16 cellular contexts compared by ENCODE assay signal in the genomic region with DNA sequence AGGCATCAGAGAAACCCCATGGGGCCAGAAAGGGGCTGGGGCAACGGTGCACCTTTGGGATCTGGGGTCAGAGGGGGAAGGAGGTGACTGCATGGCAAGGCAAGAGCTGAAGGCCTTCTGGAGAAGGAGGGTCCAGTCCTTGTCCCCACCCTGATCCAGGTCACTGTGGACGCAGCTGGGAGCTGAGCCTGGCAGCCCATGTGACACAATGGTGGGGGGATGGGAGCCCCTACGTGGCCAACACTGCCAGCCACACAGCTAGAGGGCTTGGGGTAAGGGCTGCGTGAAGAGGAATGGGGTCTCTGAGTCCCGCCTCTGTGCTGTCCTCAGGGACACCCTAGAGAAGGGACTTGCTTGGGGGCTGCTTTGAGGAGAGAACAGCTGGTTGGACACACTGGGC. TPM values are rescaled to one million over a fixed set of nuclear protein-coding genes. Genes with fewer than 3 reads are reported as not detected.
A peak's percentile ranks its signal among the peaks of the same experiment; 100 is the strongest.
DNase-seq lines count a peak whose midpoint lies in the region; ATAC-seq and TF ChIP-seq lines count a peak whose summit lies in the region.
"Not testable (repeated sequence)": the region's sequence is repeated elsewhere in the genome, so short reads cannot be mapped to it uniquely, and the experiment has no call there.
"Had no signal": no experiment of that assay in that cellular context is flagged by ENCODE, and none has a peak within 500 bp of the region (broad histone marks: within the 10 kb centered on the region; RNA-seq: fewer than 3 reads in every experiment).

No MANE protein-coding gene starts in this region.

- not testable (repeated sequence) for H3F3A ChIP-seq in GM23338 (replicated peaks; ENCODE audit: low read depth)

- not testable (repeated sequence) for H3K4me2 ChIP-seq in GM23338

- not testable (repeated sequence) for H3K9me3 ChIP-seq in psoas muscle

- H3K9me3 Mint-ChIP-seq in GM23338, WTC11: not testable (repeated sequence)

- peak; percentile 35 for ATAC-seq in GM23338
- ATAC-seq in WTC11, result peak; percentile 34
- ATAC-seq in Right ventricle myocardium inferior, result peak; percentile 14
- peak; percentile 34 to 62 (median 45) for ATAC-seq in psoas muscle
- peak; percentile 5 for ATAC-seq in sciatic nerve

- not testable (repeated sequence) for H3K36me3 Mint-ChIP-seq in GM23338 (ENCODE audit: low read depth); WTC11

- not testable (repeated sequence) for H3K4me3 Mint-ChIP-seq in GM23338, WTC11

- CTCF ChIA-PET in WTC11 (lab: Charles Lee), result not testable (repeated sequence)

- not testable (repeated sequence) for H3K4me3 ChIP-seq in GM23338, psoas muscle

- not testable (repeated sequence) for H3K36me3 ChIP-seq in GM23338 (ENCODE audit: insufficient read depth); psoas muscle (ENCODE audit: insufficient read depth in 1 of 2, low read depth in 1 of 2)

- intact Hi-C loops in Right ventricle myocardium inferior (cut with DNase I); psoas muscle (cut with DNase I); sciatic nerve (cut with DNase I): not testable (repeated sequence)

- not testable (repeated sequence) for H3K79me2 ChIP-seq in GM23338 (replicated peaks; ENCODE audit: insufficient read depth)

- no CpG with 5 or more reads among the region's 5 CpGs for WGBS in psoas muscle, 3 donors

- not testable (repeated sequence) for H3K4me1 ChIP-seq in GM23338 (ENCODE audit: insufficient read depth); psoas muscle

- POLR2A ChIA-PET in WTC11 (lab: Charles Lee), result not testable (repeated sequence)

- not testable (repeated sequence) for H3K9me2 ChIP-seq in GM23338 (ENCODE audit: insufficient read depth)

- not testable (repeated sequence) for H2AFZ ChIP-seq in GM23338

- not testable (repeated sequence) for H3K27me3 ChIP-seq in GM23338 (ENCODE audit: insufficient read depth); psoas muscle (ENCODE audit: insufficient read depth in 3 of 3, low read length in 2 of 3)

- DNase-seq in GM23338 (ENCODE audit: low spot score); WTC11 (ENCODE audit: low spot score); Right ventricle myocardium inferior (ENCODE audit: missing footprints); psoas muscle; sciatic nerve (ENCODE audit: low spot score): not testable (repeated sequence)

- not testable (repeated sequence) for H4K20me1 ChIP-seq in GM23338 (replicated peaks; ENCODE audit: insufficient read depth)

- not testable (repeated sequence) for H3K27ac Mint-ChIP-seq in GM23338, WTC11

- not testable (repeated sequence) for H3K4me1 Mint-ChIP-seq in GM23338, WTC11

- H3K27me3 Mint-ChIP-seq in GM23338 (ENCODE audit: insufficient read depth, low read depth, poor library complexity); WTC11 (ENCODE audit: low read depth): not testable (repeated sequence)

- not testable (repeated sequence) for TF ChIP-seq CTCF in GM23338 (conservative IDR thresholded peaks at IDR 0.05; ENCODE audit: low read depth in 2 of 2); WTC11 (IDR thresholded peaks at IDR 0.05); psoas muscle (IDR thresholded peaks at IDR 0.05)

- not testable (repeated sequence) for H3K27ac ChIP-seq in GM23338 (ENCODE audit: low read depth); psoas muscle

RNA-seq across cellular contexts. Expression of gene POLR2J3, which starts 9.3 kb away (rescaled TPM):
- total RNA-seq in GM23338 (2014; rRNA removed; shearing (Covaris generic)), result 8.7 and 18.9 TPM in 2 replicates
- polyA plus RNA-seq in GM23338 (2016; fragmentation: Nextera tagmentation; extraction: Ambion mirVana), result 135 and 155 TPM in 2 replicates
- 21.2 to 26.5 TPM (median 24.7 TPM) in 3 replicates for total RNA-seq in WTC11 (2021)
- 8.3 TPM for total RNA-seq in Right ventricle myocardium inferior
- 10 to 100 TPM in 2 of 4 donors, 1 to 10 TPM in 2; 9.3 to 14.6 (median 11.1) TPM for total RNA-seq in psoas muscle
- 10 to 100 TPM; 35.4 to 85.3 (median 46.0) TPM for polyA plus RNA-seq in psoas muscle
- 64.2 TPM for total RNA-seq in sciatic nerve

RNA-seq across cellular contexts. Expression of gene SPDYE2, which starts 30.7 kb away (rescaled TPM):
- total RNA-seq in GM23338 (2014; rRNA removed; shearing (Covaris generic)), result not detected in 2 replicates
- polyA plus RNA-seq in GM23338 (2016; fragmentation: Nextera tagmentation; extraction: Ambion mirVana), result 0.79 and 1.0 TPM in 2 replicates
- 0.15 to 0.23 TPM in 2 of 3 replicates, not detected in the other for total RNA-seq in WTC11 (2021)
- total RNA-seq in Right ventricle myocardium inferior, result not detected
- not detected for total RNA-seq in psoas muscle
- polyA plus RNA-seq in psoas muscle, result under 1 TPM; 0.05 to 0.13 (median 0.10) TPM
- 0.31 TPM for total RNA-seq in sciatic nerve
- total RNA-seq: A172; A673; Caco-2; Calu3; CD8-positive, alpha-beta memory T cell; CD8-positive, alpha-beta T cell; Daoy had no signal
- polyA plus RNA-seq: A549, AG04450, BJ, CD14-positive monocyte had no signal

RNA-seq across cellular contexts. Expression of gene RASA4, which starts 34.9 kb away (rescaled TPM):
- total RNA-seq in GM23338 (2014; rRNA removed; shearing (Covaris generic)), result 2.4 and 4.4 TPM in 2 replicates
- polyA plus RNA-seq in GM23338 (2016; fragmentation: Nextera tagmentation; extraction: Ambion mirVana) (1.6 and 2.6 TPM in 2 replicates), psoas muscle (100 to 1,000 TPM in 2 of 3 donors, 10 to 100 TPM in 1; 83.1 to 270 (median 107) TPM)
- total RNA-seq in WTC11 (2021) (11.2 to 17.9 TPM (median 17.4 TPM) in 3 replicates), Right ventricle myocardium inferior (17.1 TPM), psoas muscle (100 to 1,000 TPM; 185 to 266 (median 193) TPM), sciatic nerve (233 TPM)

RNA-seq across cellular contexts. Expression of gene UPK3BL2, which starts 38.2 kb away (rescaled TPM):
- total RNA-seq in GM23338 (2014; rRNA removed; shearing (Covaris generic)), result 1.5 TPM in 1 of 2 replicates, not detected in the other
- polyA plus RNA-seq in GM23338 (2016; fragmentation: Nextera tagmentation; extraction: Ambion mirVana), result 0.87 and 0.99 TPM in 2 replicates
- 9.0 to 11.2 TPM (median 10.5 TPM) in 3 replicates for total RNA-seq in WTC11 (2021)
- total RNA-seq in Right ventricle myocardium inferior, result 2.8 TPM
- total RNA-seq in psoas muscle, result 10 to 100 TPM in 1 of 4 donors, 1 to 10 TPM in 3; 1.7 to 11.1 (median 4.3) TPM
- 1 to 10 TPM in 2 of 3 donors, under 1 TPM in 1; 0.88 to 6.2 (median 2.4) TPM for polyA plus RNA-seq in psoas muscle
- total RNA-seq in sciatic nerve, result 31.6 TPM
